Comparison of ENCODE assay signal across 15 cellular contexts in genomic region chr19:2751438-2751830, GRCh38. TPM values are rescaled to one million over a fixed set of nuclear protein-coding genes. Genes with fewer than 3 reads are reported as not detected.
DNase-seq lines count a peak whose midpoint lies in the region; ATAC-seq and TF ChIP-seq lines count a peak whose summit lies in the region.
"Had no signal": no experiment of that assay in that cellular context is flagged by ENCODE, and none has a peak within 500 bp of the region (broad histone marks: within the 10 kb centered on the region; RNA-seq: fewer than 3 reads in every experiment).

No MANE protein-coding gene starts in this region.

- DNase-seq in natural killer cell treated with Interleukin-12 subunit alpha and Interleukin-12 subunit beta and Interleukin-15 and Interleukin-18, amount 100 ng/mL, for 72 hours (ENCODE audit: low spot score), result peak; percentile 49
- DNase-seq in natural killer cell, result no peak
- no peak for DNase-seq in dorsolateral prefrontal cortex
- no peak for DNase-seq in substantia nigra (lab: John Stamatoyannopoulos, UW)
- no peak for DNase-seq in GM19238 (ENCODE audit: insufficient read length, low spot score)
- no peak for DNase-seq in epidermal melanocyte (ENCODE audit: insufficient read length, low spot score)
- DNase-seq: Caco-2; CD4-positive, alpha-beta T cell; GDM1; HCEC 1CT; HFFc6; IMR-90 had no signal

- no peaks in the 10 kb centered on the region for H3K4me1 Mint-ChIP-seq in natural killer cell treated with Interleukin-12 subunit alpha and Interleukin-12 subunit beta and Interleukin-15 and Interleukin-18, amount 100 ng/mL, for 72 hours (ENCODE audit: low read depth in 2 of 2)
- H3K4me1 Mint-ChIP-seq in natural killer cell, result no peaks in the 10 kb centered on the region
- H3K4me1 Mint-ChIP-seq: GM23338 had no signal

- no peak overlapping the region for H3K27ac Mint-ChIP-seq in natural killer cell treated with Interleukin-12 subunit alpha and Interleukin-12 subunit beta and Interleukin-15 and Interleukin-18, amount 100 ng/mL, for 72 hours
- no peak overlapping the region for H3K27ac Mint-ChIP-seq in natural killer cell
- H3K27ac Mint-ChIP-seq: B cell; CD4-positive, alpha-beta T cell; GM23338; HFFc6 had no signal

- no peak overlapping the region for H3K4me3 Mint-ChIP-seq in natural killer cell treated with Interleukin-12 subunit alpha and Interleukin-12 subunit beta and Interleukin-15 and Interleukin-18, amount 100 ng/mL, for 72 hours
- H3K4me3 Mint-ChIP-seq in natural killer cell, result no peak overlapping the region
- H3K4me3 Mint-ChIP-seq: B cell; CD4-positive, alpha-beta T cell; GM23338; HFFc6 had no signal

- H3K27me3 Mint-ChIP-seq in natural killer cell treated with Interleukin-12 subunit alpha and Interleukin-12 subunit beta and Interleukin-15 and Interleukin-18, amount 100 ng/mL, for 72 hours, result no peaks in the 10 kb centered on the region
- H3K27me3 Mint-ChIP-seq in natural killer cell (ENCODE audit: low read depth in 2 of 2), result peaks cover 0 to 2% of the 10 kb centered on the region in 2 donors
- H3K27me3 Mint-ChIP-seq: B cell; CD4-positive, alpha-beta T cell had no signal

- ATAC-seq in natural killer cell treated with Interleukin-12 subunit alpha and Interleukin-12 subunit beta and Interleukin-15 and Interleukin-18, amount 100 ng/mL, for 72 hours, result no peak
- ATAC-seq in natural killer cell, result no peak
- ATAC-seq: GM23338 had no signal

- H3K9me3 Mint-ChIP-seq in natural killer cell treated with Interleukin-12 subunit alpha and Interleukin-12 subunit beta and Interleukin-15 and Interleukin-18, amount 100 ng/mL, for 72 hours, result no peaks in the 10 kb centered on the region
- H3K9me3 Mint-ChIP-seq in natural killer cell, result no peaks in the 10 kb centered on the region
- H3K9me3 Mint-ChIP-seq: CD4-positive, alpha-beta T cell; GM23338; HFFc6 had no signal

- TF ChIP-seq CTCF in natural killer cell (IDR thresholded peaks at IDR 0.05) (no peak), dorsolateral prefrontal cortex (IDR thresholded peaks at IDR 0.05 in 54 of 56, conservative IDR thresholded peaks at IDR 0.05 in 2 of 56; ENCODE audit: low read depth in 1 of 56, partially characterized antibody in 56 of 56) (no peak)

- H3K36me3 Mint-ChIP-seq in natural killer cell treated with Interleukin-12 subunit alpha and Interleukin-12 subunit beta and Interleukin-15 and Interleukin-18, amount 100 ng/mL, for 72 hours, result peaks cover 4% of the 10 kb centered on the region
- no peaks in the 10 kb centered on the region for H3K36me3 Mint-ChIP-seq in natural killer cell

- intact Hi-C loops in natural killer cell (cut with micrococcal nuclease), result no loop called here
- intact Hi-C loops in dorsolateral prefrontal cortex (cut with DNase I), result no loop called here

- peak overlapping the region in 43 of 59 donors; percentile 7 to 85 (median 69) for H3K27ac ChIP-seq in dorsolateral prefrontal cortex
- peak overlapping the region; percentile 72 for H3K27ac ChIP-seq in substantia nigra (ENCODE audit: low read depth, low read length, poor library complexity, severe bottlenecking)
- H3K27ac ChIP-seq: C4-2B had no signal

- H3K27me3 ChIP-seq in dorsolateral prefrontal cortex, result no peaks in the 10 kb centered on the region

- H3K4me3 ChIP-seq in dorsolateral prefrontal cortex, result no peak overlapping the region
- H3K4me3 ChIP-seq: GM23338 had no signal

RNA-seq across cellular contexts. Expression of gene SLC39A3, which starts 11.6 kb away (rescaled TPM):
- total RNA-seq in natural killer cell treated with Interleukin-12 subunit alpha and Interleukin-12 subunit beta and Interleukin-15 and Interleukin-18, amount 100 ng/mL, for 72 hours, result 10 to 100 TPM; 30.5 to 91.6 TPM
- total RNA-seq in natural killer cell (10 to 100 TPM; 14.8 to 29.4 (median 19.6) TPM), dorsolateral prefrontal cortex (10 to 100 TPM; 22.3 to 60.9 (median 39.3) TPM)

RNA-seq across cellular contexts. Expression of gene DIRAS1, which starts 30.3 kb away (rescaled TPM):
- total RNA-seq in natural killer cell treated with Interleukin-12 subunit alpha and Interleukin-12 subunit beta and Interleukin-15 and Interleukin-18, amount 100 ng/mL, for 72 hours, result not detected
- total RNA-seq in natural killer cell, result under 1 TPM; 0.12 to 0.48 (median 0.18) TPM
- 100 to 1,000 TPM in 107 of 120 experiments, 10 to 100 TPM in 13; 43.9 to 237 (median 155) TPM for total RNA-seq in dorsolateral prefrontal cortex
- total RNA-seq: CD4-positive, alpha-beta T cell had no signal

RNA-seq across cellular contexts. Expression of gene SGTA, which starts 31.6 kb away (rescaled TPM):
- 100 to 1,000 TPM in 1 of 2 donors, 10 to 100 TPM in 1; 61.1 to 107 TPM for total RNA-seq in natural killer cell treated with Interleukin-12 subunit alpha and Interleukin-12 subunit beta and Interleukin-15 and Interleukin-18, amount 100 ng/mL, for 72 hours
- 10 to 100 TPM; 35.2 to 38.1 (median 36.2) TPM for total RNA-seq in natural killer cell
- 100 to 1,000 TPM in 2 of 120 experiments, 10 to 100 TPM in 118; 61.3 to 107 (median 73.1) TPM for total RNA-seq in dorsolateral prefrontal cortex

RNA-seq across cellular contexts. Expression of gene THOP1, which starts 33.9 kb away (rescaled TPM):
- total RNA-seq in natural killer cell treated with Interleukin-12 subunit alpha and Interleukin-12 subunit beta and Interleukin-15 and Interleukin-18, amount 100 ng/mL, for 72 hours, result 100 to 1,000 TPM; 105 to 224 TPM
- total RNA-seq in natural killer cell, result 10 to 100 TPM; 31.6 to 44.0 (median 33.4) TPM
- 100 to 1,000 TPM in 67 of 120 experiments, 10 to 100 TPM in 53; 63.4 to 133 (median 103) TPM for total RNA-seq in dorsolateral prefrontal cortex

RNA-seq across cellular contexts. Expression of gene GNG7, which starts 48.9 kb away (rescaled TPM):
- total RNA-seq in natural killer cell treated with Interleukin-12 subunit alpha and Interleukin-12 subunit beta and Interleukin-15 and Interleukin-18, amount 100 ng/mL, for 72 hours, result under 1 TPM; 0.26 to 0.59 TPM
- total RNA-seq in natural killer cell (1 to 10 TPM in 2 of 3 donors, under 1 TPM in 1; 0.75 to 4.8 (median 1.5) TPM), dorsolateral prefrontal cortex (100 to 1,000 TPM in 55 of 120 experiments, 10 to 100 TPM in 65; 71.9 to 184 (median 98.1) TPM)

Comparison
In these comparisons a context has a peak if more than half of its experiments do, and no peak if none do; other contexts are left out.
1. RNA of gene DIRAS1, which starts 30.3 kb away (total RNA-seq): 43.9 to 237 TPM in dorsolateral prefrontal cortex; 0.12 to 0.48 TPM in natural killer cell and not detected in natural killer cell treated with Interleukin-12 subunit alpha and Interleukin-12 subunit beta and Interleukin-15 and Interleukin-18, amount 100 ng/mL, for 72 hours; every median in the first group is over 10 times any median in the second.